Comparison of ENCODE assay signal across 5 cellular contexts in genomic region chr4:565614-566013, GRCh38. TPM values are rescaled to one million over a fixed set of nuclear protein-coding genes. Genes with fewer than 3 reads are reported as not detected.
"Had no signal": no experiment of that assay in that cellular context is flagged by ENCODE, and none has a peak within 500 bp of the region (broad histone marks: within the 10 kb centered on the region; RNA-seq: fewer than 3 reads in every experiment).

No MANE protein-coding gene starts in this region.

RNA-seq across cellular contexts. Expression of gene TMEM271, which starts 10.5 kb away (rescaled TPM):
- total RNA-seq: HepG2, HT-29, HT1080, IMR-90, K562 had no signal

RNA-seq across cellular contexts. Expression of gene PDE6B, which starts 59.8 kb away (rescaled TPM):
- total RNA-seq: HT-29, K562 had no signal
